Comparison of ENCODE assay signal across 8 cellular contexts in the genomic region with DNA sequence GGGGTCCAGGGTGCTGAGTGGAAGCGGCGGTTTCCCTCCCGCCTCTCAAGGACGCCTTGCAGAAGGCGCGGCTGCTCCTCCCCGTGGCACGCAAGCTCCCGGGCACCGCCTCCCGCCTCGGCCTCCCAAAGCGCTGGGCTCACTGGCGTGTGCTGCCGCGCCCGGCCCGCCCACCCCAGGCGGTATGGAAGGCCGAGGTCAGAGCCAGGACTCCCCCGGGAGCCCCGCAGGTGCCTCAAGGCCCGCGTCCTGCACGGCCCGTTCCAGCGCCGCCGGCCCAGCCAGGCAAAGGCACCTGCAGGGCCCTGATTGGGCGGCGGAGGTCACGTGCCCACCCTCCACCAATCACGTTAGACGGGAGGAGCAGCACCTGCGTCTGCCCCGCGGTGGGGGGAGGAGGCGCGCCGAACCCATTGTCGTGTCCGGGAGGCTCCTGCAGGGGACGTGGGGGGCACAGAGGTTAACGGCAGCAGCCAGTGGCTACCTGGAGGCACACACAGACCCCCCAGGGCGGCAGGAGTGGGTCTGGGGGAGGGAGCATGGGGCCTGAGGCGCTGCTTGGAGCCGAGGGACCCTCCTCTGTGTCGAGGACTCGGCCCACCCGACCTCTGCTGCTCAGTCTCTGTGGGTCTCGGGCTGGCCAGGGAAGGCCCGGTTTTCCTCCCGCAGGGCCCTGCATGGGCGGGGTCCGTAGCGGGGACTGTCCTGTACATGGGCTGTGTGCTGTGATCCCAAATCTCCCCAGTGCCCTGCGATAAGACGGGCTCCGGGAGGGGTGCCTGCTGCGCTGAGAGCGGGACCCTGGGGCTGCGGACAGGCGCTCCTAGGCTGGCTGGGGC. TPM values are rescaled to one million over a fixed set of nuclear protein-coding genes. Genes with fewer than 3 reads are reported as not detected.
DNase-seq lines count a peak whose midpoint lies in the region; ATAC-seq and TF ChIP-seq lines count a peak whose summit lies in the region.

No MANE protein-coding gene starts in this region.

- DNase-seq in AG04450 (ENCODE audit: low read depth, low spot score) (peak; percentile 38), NCI-H2196 treated with DMSO at 0.1 percent for 48 hours (lab: John Stamatoyannopoulos, UW; ENCODE audit: unreplicated experiment) (peak; percentile 83), activated B cell treated with CpG ODN at 0.5 μM for 24 hours (peak; percentile 94), islet precursor cell (peak; percentile 96)
- DNase-seq in central memory CD8-positive, alpha-beta T cell (ENCODE audit: low spot score in 2 of 2) = peak; percentile 95 to 97
- DNase-seq in stimulated activated CD4-positive, alpha-beta T cell treated with anti-CD3 and anti-CD28 coated beads, Interleukin-12 subunit alpha, Interleukin-12 subunit beta, amount 100 ng/mL, for 4 hours = peak; percentile 97

- POLR2A ChIA-PET in AG04450 (lab: Yijun Ruan, JAX) = interaction anchor here (0.6 kb wide), 1 partner anchor 446 kb away, joined by 3 read pairs; no protein-coding TSS in a partner anchor
- POLR2A ChIA-PET in activated B cell treated with CpG ODN at 0.5 μM for 24 hours (lab: Charles Lee) = interaction anchor here (0.6 to 3.0 kb wide), 9 partner anchors 42 to 251 kb away, joined by 3 to 15 read pairs (median 4); a partner anchor contains a TSS

- H3K27me3 Mint-ChIP-seq in activated B cell treated with CpG ODN at 0.5 μM for 24 hours = no peaks in the 10 kb centered on the region
- no peaks in the 10 kb centered on the region for H3K27me3 Mint-ChIP-seq in central memory CD8-positive, alpha-beta T cell

- intact Hi-C loops in activated B cell treated with CpG ODN at 0.5 μM for 24 hours (cut with micrococcal nuclease) = loop anchor here (1.0 to 10.0 kb wide), 2 partner anchors 85 to 275 kb away; a partner anchor contains a TSS

- peaks cover 5% of the 10 kb centered on the region for H3K4me1 Mint-ChIP-seq in activated B cell treated with CpG ODN at 0.5 μM for 24 hours
- peaks cover 14% of the 10 kb centered on the region for H3K4me1 Mint-ChIP-seq in central memory CD8-positive, alpha-beta T cell

- peak overlapping the region; percentile 82 for H3K4me3 Mint-ChIP-seq in activated B cell treated with CpG ODN at 0.5 μM for 24 hours
- peak overlapping the region; percentile 83 for H3K4me3 Mint-ChIP-seq in central memory CD8-positive, alpha-beta T cell

- H3K27ac Mint-ChIP-seq in activated B cell treated with CpG ODN at 0.5 μM for 24 hours = peak overlapping the region; percentile 86
- H3K27ac Mint-ChIP-seq in central memory CD8-positive, alpha-beta T cell (ENCODE audit: low read depth) = peak overlapping the region; percentile 78

- H3K27me3 ChIP-seq in AG04450 (ENCODE audit: control insufficient read depth, insufficient read depth, low read length) = peaks cover 3% of the 10 kb centered on the region

- ATAC-seq in GM18868 (IDR thresholded peaks at IDR 0.05; ENCODE audit: unreplicated experiment) (peak; percentile 88), HG03108 (IDR thresholded peaks at IDR 0.05; ENCODE audit: unreplicated experiment) (peak; percentile 79), activated B cell treated with CpG ODN at 0.5 μM for 24 hours (ENCODE audit: low read depth) (peak; percentile 96)
- peak; percentile 97 for ATAC-seq in central memory CD8-positive, alpha-beta T cell (replicated peaks; ENCODE audit: extremely low read depth, poor library complexity, severe bottlenecking)

- H3K9me3 Mint-ChIP-seq in activated B cell treated with CpG ODN at 0.5 μM for 24 hours = no peaks in the 10 kb centered on the region
- H3K9me3 Mint-ChIP-seq in central memory CD8-positive, alpha-beta T cell = no peaks in the 10 kb centered on the region

- H3K27ac ChIP-seq in AG04450 (ENCODE audit: low read depth, low read length) = no peak overlapping the region

- TF ChIP-seq CTCF in AG04450 (IDR thresholded peaks at IDR 0.05; ENCODE audit: low read depth, low read length) (no peak), activated B cell treated with CpG ODN at 0.5 μM for 24 hours (IDR thresholded peaks at IDR 0.05) (no peak)

- CTCF ChIA-PET in AG04450 (lab: Charles Lee) = interaction anchor here (0.7 kb wide), 1 partner anchor 85 kb away, joined by 5 read pairs; no protein-coding TSS in a partner anchor
- CTCF ChIA-PET in activated B cell treated with CpG ODN at 0.5 μM for 24 hours (lab: Charles Lee) = no interaction called here

- H3K36me3 Mint-ChIP-seq in activated B cell treated with CpG ODN at 0.5 μM for 24 hours (ENCODE audit: low read depth) = no peaks in the 10 kb centered on the region
- peaks cover 13% of the 10 kb centered on the region for H3K36me3 Mint-ChIP-seq in central memory CD8-positive, alpha-beta T cell (ENCODE audit: insufficient read depth)

- H3K9me3 ChIP-seq in AG04450 (ENCODE audit: control insufficient read depth, insufficient read depth, low read length) = no peaks in the 10 kb centered on the region; the same call in 1 of the 2 replicates

- H3K4me3 ChIP-seq in AG04450 (ENCODE audit: low read depth, low read length) = peak overlapping the region; percentile 65

RNA-seq across cellular contexts. Expression of a gene that starts 2.0 kb away (rescaled TPM):
- not detected in 2 replicates for polyA plus RNA-seq in AG04450 (2011; rRNA removed)
- polyA minus RNA-seq in AG04450 (2011; rRNA and poly(A)+ RNA removed) = not detected in 2 replicates
- total RNA-seq in activated B cell treated with CpG ODN at 0.5 μM for 24 hours = 2.4 TPM in 2 replicates

RNA-seq across cellular contexts. Expression of a gene that starts 5.0 kb away (rescaled TPM):
- 0.41 TPM in 1 of 2 replicates, not detected in the other for polyA plus RNA-seq in AG04450 (2011; rRNA removed)
- polyA minus RNA-seq in AG04450 (2011; rRNA and poly(A)+ RNA removed) = not detected in 2 replicates
- total RNA-seq in activated B cell treated with CpG ODN at 0.5 μM for 24 hours = 0.69 and 3.4 TPM in 2 replicates

RNA-seq across cellular contexts. Expression of a gene that starts 5.5 kb away (rescaled TPM):
- polyA plus RNA-seq in AG04450 (2011; rRNA removed) = 31.2 and 46.4 TPM in 2 replicates
- polyA minus RNA-seq in AG04450 (2011; rRNA and poly(A)+ RNA removed) = 44.6 and 69.4 TPM in 2 replicates
- total RNA-seq in activated B cell treated with CpG ODN at 0.5 μM for 24 hours = 81.5 and 82.1 TPM in 2 replicates

RNA-seq across cellular contexts. Expression of a gene that starts 27.3 kb away (rescaled TPM):
- 7.8 and 9.6 TPM in 2 replicates for polyA plus RNA-seq in AG04450 (2011; rRNA removed)
- polyA minus RNA-seq in AG04450 (2011; rRNA and poly(A)+ RNA removed) = 1.3 and 2.2 TPM in 2 replicates
- total RNA-seq in activated B cell treated with CpG ODN at 0.5 μM for 24 hours = not detected in 2 replicates

RNA-seq across cellular contexts. Expression of a gene that starts 32.8 kb away (rescaled TPM):
- polyA plus RNA-seq in AG04450 (2011; rRNA removed) = 1.5 TPM in 2 replicates
- polyA minus RNA-seq in AG04450 (2011; rRNA and poly(A)+ RNA removed) = 2.1 and 2.7 TPM in 2 replicates
- not detected in 2 replicates for total RNA-seq in activated B cell treated with CpG ODN at 0.5 μM for 24 hours

Comparison
In these comparisons a context has a peak if more than half of its experiments do, and no peak if none do; other contexts are left out.
1. DNase-seq: peak in every context shown above with its lines; median percentile 97 in stimulated activated CD4-positive, alpha-beta T cell treated with anti-CD3 and anti-CD28 coated beads, Interleukin-12 subunit alpha, Interleukin-12 subunit beta, amount 100 ng/mL, for 4 hours; 96 in central memory CD8-positive, alpha-beta T cell; 96 in islet precursor cell; 94 in activated B cell treated with CpG ODN at 0.5 μM for 24 hours; 83 in NCI-H2196 treated with DMSO at 0.1 percent for 48 hours; 38 in AG04450.